Comparison of ENCODE assay signal across 20 cellular contexts in genomic region chr11:117415358-117415896, GRCh38.
"Had no signal": no experiment of that assay in that cellular context is flagged by ENCODE, and none has a peak within 500 bp of the region (broad histone marks: within the 10 kb centered on the region; RNA-seq: fewer than 3 reads in every experiment).

No MANE protein-coding gene starts in this region.

- H3K36me3 ChIP-seq: colonic mucosa, right atrium auricular region, transverse colon had no signal

- H3K9me3 ChIP-seq: colonic mucosa, mucosa of descending colon, right atrium auricular region, stomach, thoracic aorta, transverse colon had no signal

- H3K27ac Mint-ChIP-seq: immature natural killer cell; naive thymus-derived CD8-positive, alpha-beta T cell; stimulated activated naive B cell treated with anti-CD40 and anti-IgM and Interleukin-4, amounts not matched to agents 10 μg/mL and 1 μg/mL and 100 μg/mL, for 72 hours had no signal

- H3K27ac ChIP-seq: colonic mucosa, foreskin keratinocyte, right atrium auricular region, stomach, thoracic aorta, transverse colon had no signal

- ATAC-seq: foreskin keratinocyte; left cardiac atrium; mucosa of descending colon; naive thymus-derived CD8-positive, alpha-beta T cell; stimulated activated naive B cell treated with anti-CD40 and anti-IgM and Interleukin-4, amounts not matched to agents 10 μg/mL and 1 μg/mL and 100 μg/mL, for 72 hours had no signal

- H3K4me1 Mint-ChIP-seq: immature natural killer cell; naive thymus-derived CD8-positive, alpha-beta T cell had no signal

- H3K27me3 ChIP-seq: colonic mucosa, right atrium auricular region, transverse colon had no signal

- H3K4me3 Mint-ChIP-seq: immature natural killer cell; naive thymus-derived CD8-positive, alpha-beta T cell; neural crest cell; stimulated activated naive B cell treated with anti-CD40 and anti-IgM and Interleukin-4, amounts not matched to agents 10 μg/mL and 1 μg/mL and 100 μg/mL, for 72 hours had no signal

- H3K4me1 ChIP-seq: colonic mucosa, foreskin keratinocyte, right atrium auricular region, stomach, transverse colon had no signal

- H3K9me3 Mint-ChIP-seq: immature natural killer cell; naive thymus-derived CD8-positive, alpha-beta T cell; neural crest cell; stimulated activated naive B cell treated with anti-CD40 and anti-IgM and Interleukin-4, amounts not matched to agents 10 μg/mL and 1 μg/mL and 100 μg/mL, for 72 hours had no signal

- H3K4me3 ChIP-seq: colonic mucosa, mucosa of descending colon, right atrium auricular region, stomach, thoracic aorta, transverse colon had no signal

- FAIRE-seq: endothelial cell of umbilical vein, keratinocyte had no signal

- DNase-seq: cerebellar nuclear complex; colonic mucosa; dermis blood vessel endothelial cell; erythroblast; foreskin keratinocyte; immature natural killer cell; left cardiac atrium; mucosa of descending colon; stimulated activated CD4-positive, alpha-beta T cell treated with anti-CD3 and anti-CD28 coated beads, Interleukin-2, amount 100 ng/mL, for 24 hours; stimulated activated CD4-positive, alpha-beta T cell treated with anti-CD3 and anti-CD28 coated beads, Interleukin-4, amount 100 ng/mL, for 4 hours; stimulated activated naive B cell treated with anti-CD40 and anti-IgM and Interleukin-4, amounts not matched to agents 10 μg/mL and 1 μg/mL and 100 μg/mL, for 72 hours; stomach; substantia nigra; transverse colon had no signal
